Comparison of ENCODE assay signal across 30 cellular contexts in genomic region chr12:132496270-132496669, GRCh38. TPM values are rescaled to one million over a fixed set of nuclear protein-coding genes. Genes with fewer than 3 reads are reported as not detected.
DNase-seq lines count a peak whose midpoint lies in the region; ATAC-seq and TF ChIP-seq lines count a peak whose summit lies in the region.
"Had no signal": no experiment of that assay in that cellular context is flagged by ENCODE, and none has a peak within 500 bp of the region (broad histone marks: within the 10 kb centered on the region; RNA-seq: fewer than 3 reads in every experiment).

No MANE protein-coding gene starts in this region.

- no peak overlapping the region for H2BK120ac ChIP-seq in trophoblast cell (ENCODE audit: insufficient read depth, low read length, poor library complexity)

- POLR2A ChIA-PET in CD8-positive, alpha-beta T cell (lab: Charles Lee) = no interaction called here

- H2BK5ac ChIP-seq in trophoblast cell (ENCODE audit: low read depth, low read length, poor library complexity) = no peak overlapping the region

- H3K9ac ChIP-seq in BLaER1 treated with 17β-estradiol and CSF1 and Interleukin-3, amounts not matched to agents 10 nM and 100 nM = peak overlapping the region in 5 of 11 experiments; percentile 20 to 89 (median 76); a peak in 7 of 22 replicates
- no peak overlapping the region for H3K9ac ChIP-seq in trophoblast cell (ENCODE audit: low read length)
- H3K9ac ChIP-seq: KMS-11 had no signal

- H3K4ac ChIP-seq in trophoblast cell (ENCODE audit: low read depth, low read length) = peak overlapping the region; percentile 96

- peak overlapping the region; percentile 60 for H3K27ac Mint-ChIP-seq in CD8-positive, alpha-beta T cell
- peak overlapping the region; percentile 67 for H3K27ac Mint-ChIP-seq in central memory CD8-positive, alpha-beta T cell (ENCODE audit: low read depth)
- H3K27ac Mint-ChIP-seq: activated CD4-positive, alpha-beta T cell treated with anti-CD3 and anti-CD28 coated beads, Interleukin-2, amount 10 ng/mL, durations not matched to agents 24 days and 14 days; activated naive CD4-positive, alpha-beta T cell treated with anti-CD3 and anti-CD28 coated beads, Interleukin-2, amount 50 U/mL, for 24 hours; activated T-helper 17 cell treated with anti-CD3 and anti-CD28 coated beads, Interleukin-2, amount 50 U/mL, for 72 hours had no signal

- no peaks in the 10 kb centered on the region for H3K27me3 ChIP-seq in BLaER1 treated with 17β-estradiol and CSF1 and Interleukin-3, amounts not matched to agents 10 nM and 100 nM
- no peaks in the 10 kb centered on the region for H3K27me3 ChIP-seq in CD8-positive, alpha-beta T cell (ENCODE audit: insufficient read depth, low read length)
- no peaks in the 10 kb centered on the region for H3K27me3 ChIP-seq in trophoblast cell (ENCODE audit: insufficient read depth, low read length)
- H3K27me3 ChIP-seq: ascending aorta, gastroesophageal sphincter, left lung, transverse colon had no signal

- no peak overlapping the region for H4K91ac ChIP-seq in trophoblast cell (ENCODE audit: low read depth, low read length)

- H3K4me1 Mint-ChIP-seq in CD8-positive, alpha-beta T cell (ENCODE audit: low read depth) = peaks cover 73% of the 10 kb centered on the region
- peaks cover 72% of the 10 kb centered on the region for H3K4me1 Mint-ChIP-seq in central memory CD8-positive, alpha-beta T cell

- H3K27ac ChIP-seq in BLaER1 treated with 17β-estradiol and CSF1 and Interleukin-3, amounts not matched to agents 10 nM and 100 nM = 0 out of 22 replicates have a peak overlapping the region, but pooled peaks of 2 of the 11 experiments have one; percentile 4 to 48
- H3K27ac ChIP-seq in CD8-positive, alpha-beta T cell (ENCODE audit: low read depth, low read length) = no peak overlapping the region
- H3K27ac ChIP-seq in trophoblast cell (ENCODE audit: low read depth, low read length) = no peak overlapping the region
- H3K27ac ChIP-seq: ascending aorta, gastroesophageal sphincter, KMS-11, left lung, transverse colon had no signal

- H2AK5ac ChIP-seq in trophoblast cell (ENCODE audit: low read length) = no peak overlapping the region

- no peak overlapping the region for H3K4me3 Mint-ChIP-seq in CD8-positive, alpha-beta T cell
- H3K4me3 Mint-ChIP-seq in central memory CD8-positive, alpha-beta T cell = peak overlapping the region; percentile 20
- H3K4me3 Mint-ChIP-seq: activated CD4-positive, alpha-beta T cell treated with anti-CD3 and anti-CD28 coated beads, Interleukin-2, amount 10 ng/mL, durations not matched to agents 24 days and 14 days; activated T-helper 17 cell treated with anti-CD3 and anti-CD28 coated beads, Interleukin-2, amount 50 U/mL, for 72 hours had no signal

- peaks cover 48% of the 10 kb centered on the region for H3K79me2 ChIP-seq in trophoblast cell (ENCODE audit: control insufficient read depth, insufficient read depth, low read length, poor library complexity)

- no peaks in the 10 kb centered on the region for H3K9me3 ChIP-seq in BLaER1 treated with 17β-estradiol and CSF1 and Interleukin-3, amounts not matched to agents 10 nM and 100 nM (replicated peaks in 1 of 11)
- no peaks in the 10 kb centered on the region for H3K9me3 ChIP-seq in CD8-positive, alpha-beta T cell (ENCODE audit: low read length)
- H3K9me3 ChIP-seq in trophoblast cell (ENCODE audit: insufficient read depth, low read depth, low read length) = no peaks in the 10 kb centered on the region
- H3K9me3 ChIP-seq: ascending aorta, gastroesophageal sphincter, left lung, transverse colon had no signal

- peak overlapping the region; percentile 17 for H3K18ac ChIP-seq in trophoblast cell (ENCODE audit: low read length)

- H3K23ac ChIP-seq in trophoblast cell (ENCODE audit: low read length) = no peak overlapping the region

- TF ChIP-seq CTCF in CD8-positive, alpha-beta T cell (IDR thresholded peaks at IDR 0.05) = no peak

- H3K4me2 ChIP-seq in BLaER1 treated with 17β-estradiol and CSF1 and Interleukin-3, amounts not matched to agents 10 nM and 100 nM = peak overlapping the region; percentile 84 to 100 (median 99); a peak in 18 of 22 replicates
- no peak overlapping the region for H3K4me2 ChIP-seq in trophoblast cell (ENCODE audit: low read length)
- H3K4me2 ChIP-seq: KMS-11 had no signal

- no peak overlapping the region for H4K8ac ChIP-seq in trophoblast cell (ENCODE audit: low read depth, low read length)

- H3K36me3 Mint-ChIP-seq in CD8-positive, alpha-beta T cell = peaks cover 8% of the 10 kb centered on the region
- H3K36me3 Mint-ChIP-seq in central memory CD8-positive, alpha-beta T cell (ENCODE audit: insufficient read depth) = peaks cover 17% of the 10 kb centered on the region
- H3K36me3 Mint-ChIP-seq: activated naive CD4-positive, alpha-beta T cell treated with anti-CD3 and anti-CD28 coated beads, Interleukin-2, amount 50 U/mL, for 24 hours had no signal

- DNase-seq in CD8-positive, alpha-beta T cell = no peak
- no peak for DNase-seq in central memory CD8-positive, alpha-beta T cell (ENCODE audit: low spot score in 2 of 2)
- DNase-seq in trophoblast cell = no peak
- DNase-seq in GM03348 (ENCODE audit: low spot score) = no peak
- DNase-seq in KG1 (lab: John Stamatoyannopoulos, UW) = no peak
- DNase-seq in NCI-H69 (lab: John Stamatoyannopoulos, UW) = no peak
- DNase-seq: activated CD4-positive, alpha-beta T cell treated with anti-CD3 and anti-CD28 coated beads, Interleukin-2, amount 10 ng/mL, durations not matched to agents 24 days and 14 days; activated CD8-positive, alpha-beta memory T cell treated with anti-CD3 and anti-CD28 coated beads, Interleukin-2, amount 50 U/mL, for 4 hours; C1 segment of cervical spinal cord; dermis blood vessel endothelial cell; DMS 273 treated with DMSO at 0.1 percent for 48 hours; EL; hypothalamus; left lung; mesenchymal stem cell; NCI-H1417 treated with DMSO at 0.1 percent for 48 hours; NCI-H2081 treated with DMSO at 0.1 percent for 48 hours; NCI-H446; occipital lobe; small intestine; stimulated activated CD4-positive, alpha-beta T cell treated with anti-CD3 and anti-CD28 coated beads, Interleukin-1b, Interleukin-23, amount 100 ng/mL, for 48 hours; T-helper 2 cell; transverse colon had no signal

- H3K27me3 Mint-ChIP-seq in CD8-positive, alpha-beta T cell (ENCODE audit: low read depth) = no peaks in the 10 kb centered on the region
- H3K27me3 Mint-ChIP-seq in central memory CD8-positive, alpha-beta T cell = no peaks in the 10 kb centered on the region
- H3K27me3 Mint-ChIP-seq: activated CD4-positive, alpha-beta T cell treated with anti-CD3 and anti-CD28 coated beads, Interleukin-2, amount 10 ng/mL, durations not matched to agents 24 days and 14 days; activated naive CD4-positive, alpha-beta T cell treated with anti-CD3 and anti-CD28 coated beads, Interleukin-2, amount 50 U/mL, for 24 hours; activated T-helper 17 cell treated with anti-CD3 and anti-CD28 coated beads, Interleukin-2, amount 50 U/mL, for 72 hours had no signal

- no peak overlapping the region for H2BK12ac ChIP-seq in trophoblast cell (ENCODE audit: low read length)

- peaks cover 19% of the 10 kb centered on the region for H3K79me1 ChIP-seq in trophoblast cell (ENCODE audit: low read length)

- no peak overlapping the region for H2AFZ ChIP-seq in trophoblast cell (ENCODE audit: insufficient read depth, low read length, poor library complexity)

- no peak for ATAC-seq in CD8-positive, alpha-beta T cell
- ATAC-seq in central memory CD8-positive, alpha-beta T cell (replicated peaks; ENCODE audit: extremely low read depth, poor library complexity, severe bottlenecking) = no peak
- ATAC-seq: activated T-helper 17 cell treated with anti-CD3 and anti-CD28 coated beads, Interleukin-2, amount 50 U/mL, for 72 hours; gastroesophageal sphincter; HCT116; left lung had no signal

- WGBS in trophoblast cell (ENCODE audit: extremely low coverage, insufficient coverage, insufficient read length) = no CpG with 5 or more reads among the region's 14 CpGs

- no peak overlapping the region for H3K4me3 ChIP-seq in BLaER1 treated with 17β-estradiol and CSF1 and Interleukin-3, amounts not matched to agents 10 nM and 100 nM
- H3K4me3 ChIP-seq in CD8-positive, alpha-beta T cell (ENCODE audit: low read depth, low read length) = no peak overlapping the region
- H3K4me3 ChIP-seq in trophoblast cell (ENCODE audit: low read depth, low read length) = no peak overlapping the region
- H3K4me3 ChIP-seq: ascending aorta, gastroesophageal sphincter, left lung, transverse colon had no signal

- no peak overlapping the region for H4K12ac ChIP-seq in trophoblast cell (ENCODE audit: low read depth, low read length)

- peaks cover 100% of the 10 kb centered on the region in 10 experiments for H3K4me1 ChIP-seq in BLaER1 treated with 17β-estradiol and CSF1 and Interleukin-3, amounts not matched to agents 10 nM and 100 nM
- peaks cover 86% of the 10 kb centered on the region for H3K4me1 ChIP-seq in CD8-positive, alpha-beta T cell (ENCODE audit: insufficient read depth, low read length)
- peaks cover 49 to 69% of the 10 kb centered on the region in 2 experiments for H3K4me1 ChIP-seq in trophoblast cell (ENCODE audit: control insufficient read depth in 1 of 2, insufficient read depth in 2 of 2, low read length in 2 of 2)

- no peak overlapping the region for H3K14ac ChIP-seq in trophoblast cell (ENCODE audit: low read length)

- H3K36me3 ChIP-seq in BLaER1 treated with 17β-estradiol and CSF1 and Interleukin-3, amounts not matched to agents 10 nM and 100 nM = peaks cover 0 to 28% (median 6%) of the 10 kb centered on the region in 11 experiments; a peak in 8 of 22 replicates
- H3K36me3 ChIP-seq in CD8-positive, alpha-beta T cell (ENCODE audit: insufficient read depth, low read length) = peaks cover 4% of the 10 kb centered on the region
- H3K36me3 ChIP-seq in trophoblast cell (ENCODE audit: control insufficient read depth in 1 of 2, insufficient read depth in 2 of 2, low read length in 2 of 2) = peaks cover 3% of the 10 kb centered on the region in 2 experiments
- H3K36me3 ChIP-seq: ascending aorta, left lung, transverse colon had no signal

- intact Hi-C loops in CD8-positive, alpha-beta T cell (cut with DNase I, micrococcal nuclease) = no loop called here

- peaks cover 100% of the 10 kb centered on the region in 11 experiments for H4K20me1 ChIP-seq in BLaER1 treated with 17β-estradiol and CSF1 and Interleukin-3, amounts not matched to agents 10 nM and 100 nM

- H3K9me3 Mint-ChIP-seq in CD8-positive, alpha-beta T cell = no peaks in the 10 kb centered on the region
- H3K9me3 Mint-ChIP-seq in central memory CD8-positive, alpha-beta T cell = no peaks in the 10 kb centered on the region
- H3K9me3 Mint-ChIP-seq: activated CD4-positive, alpha-beta T cell treated with anti-CD3 and anti-CD28 coated beads, Interleukin-2, amount 10 ng/mL, durations not matched to agents 24 days and 14 days; activated naive CD4-positive, alpha-beta T cell treated with anti-CD3 and anti-CD28 coated beads, Interleukin-2, amount 50 U/mL, for 24 hours; activated T-helper 17 cell treated with anti-CD3 and anti-CD28 coated beads, Interleukin-2, amount 50 U/mL, for 72 hours had no signal

- CTCF ChIA-PET in CD8-positive, alpha-beta T cell (lab: Charles Lee) = no interaction called here

RNA-seq across cellular contexts. Expression of gene FBRSL1, which starts 6.3 kb away (rescaled TPM):
- 10 to 100 TPM; 78.5 to 82.0 TPM for total RNA-seq in CD8-positive, alpha-beta T cell
- polyA plus RNA-seq in trophoblast cell (2013) = 64.1 and 68.4 TPM in 2 replicates
